Comparison of ENCODE assay signal across 8 cellular contexts in genomic region chr13:79541426-79542049, GRCh38.
DNase-seq lines count a peak whose midpoint lies in the region; ATAC-seq, FAIRE-seq and TF ChIP-seq lines count a peak whose summit lies in the region.

No MANE protein-coding gene starts in this region.

- peak; percentile 65 for ATAC-seq in GM18873 (IDR thresholded peaks at IDR 0.05; ENCODE audit: low FRiP score, unreplicated experiment)

- H3K27ac ChIP-seq in neutrophil (no peak overlapping the region), WERI-Rb-1 (no peak overlapping the region)

- H3K36me3 ChIP-seq in neutrophil: no peaks in the 10 kb centered on the region
- no peaks in the 10 kb centered on the region for H3K36me3 ChIP-seq in WERI-Rb-1

- no peak for TF ChIP-seq POLR2A in erythroblast (IDR thresholded peaks at IDR 0.05; ENCODE audit: low read length)

- peak; percentile 38 for TF ChIP-seq CTCF in neutrophil (IDR thresholded peaks at IDR 0.05)
- TF ChIP-seq CTCF in WERI-Rb-1 (IDR thresholded peaks at IDR 0.05; ENCODE audit: low read depth, low read length): no peak

- no peaks in the 10 kb centered on the region for H3K27me3 ChIP-seq in neutrophil
- H3K27me3 ChIP-seq in WERI-Rb-1 (ENCODE audit: insufficient read depth, low read depth, severe bottlenecking): no peaks in the 10 kb centered on the region

- FAIRE-seq in RCC 7860 (lab: Jason Lieb, UNC): peak; percentile 88

- no peaks in the 10 kb centered on the region for H3K4me1 ChIP-seq in neutrophil (ENCODE audit: control insufficient read depth in 1 of 2, insufficient read depth in 1 of 2, low read depth in 1 of 2, low read length in 1 of 2)

- H3K4me3 ChIP-seq in neutrophil (ENCODE audit: low read depth in 1 of 2, low read length in 1 of 2): no peak overlapping the region
- no peak overlapping the region for H3K4me3 ChIP-seq in WERI-Rb-1 (ENCODE audit: low read depth, low read length)

- DNase-seq in COR-L47 (lab: John Stamatoyannopoulos, UW): peak; percentile 20
- DNase-seq in HT1080 (ENCODE audit: low read depth): peak; percentile 57
- peak; percentile 45 for DNase-seq in RCC 7860 (ENCODE audit: low spot score)
- peak; percentile 69 to 82 for DNase-seq in erythroblast (lab: John Stamatoyannopoulos, UW)
- DNase-seq in activated T-cell treated with anti-CD3 and anti-CD28 coated beads, Interleukin-2, amount 50 U/mL, for 1 hour: no peak
- DNase-seq in WERI-Rb-1: no peak

- H3K9me3 ChIP-seq in neutrophil (no peaks in the 10 kb centered on the region), WERI-Rb-1 (ENCODE audit: severe bottlenecking) (no peaks in the 10 kb centered on the region)

Comparison
In these comparisons a context has a peak if more than half of its experiments do, and no peak if none do; other contexts are left out.
1. DNase-seq: peak in COR-L47 (single experiment), HT1080 (single experiment), RCC 7860 (single experiment) and erythroblast (2 of 2); none in activated T-cell treated with anti-CD3 and anti-CD28 coated beads, Interleukin-2, amount 50 U/mL, for 1 hour (single experiment) and WERI-Rb-1 (single experiment).